ENCODE assay signal across 26 cellular contexts in the genomic region with DNA sequence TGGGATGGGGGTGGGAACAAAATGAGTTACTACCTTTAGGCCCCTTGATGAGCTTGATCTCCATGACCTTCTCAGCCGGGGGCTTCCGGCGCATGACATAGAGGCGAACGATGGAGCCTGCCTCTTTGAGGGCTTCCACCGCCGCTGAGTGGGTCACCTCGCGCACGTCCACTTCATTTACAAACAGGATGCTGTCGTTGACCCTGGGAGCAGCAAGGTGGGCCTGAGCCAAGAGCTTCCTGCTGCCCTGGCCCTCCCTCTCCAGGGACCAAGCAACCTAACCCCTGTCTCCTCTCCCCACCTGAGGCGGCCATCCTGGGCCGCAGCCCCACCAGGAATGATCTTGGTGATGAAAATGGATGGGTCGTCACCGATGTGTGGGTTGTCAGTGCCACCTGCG. TPM values are rescaled to one million over a fixed set of nuclear protein-coding genes. Genes with fewer than 3 reads are reported as not detected.
DNase-seq lines count a peak whose midpoint lies in the region; ATAC-seq and TF ChIP-seq lines count a peak whose summit lies in the region.
"Had no signal": no experiment of that assay in that cellular context is flagged by ENCODE, and none has a peak within 500 bp of the region (broad histone marks: within the 10 kb centered on the region; RNA-seq: fewer than 3 reads in every experiment).

No MANE protein-coding gene starts in this region.

- peaks cover 3 to 6% of the 10 kb centered on the region in 2 donors for H3K36me3 ChIP-seq in thyroid gland

- H3K9me3 Mint-ChIP-seq in activated naive CD4-positive, alpha-beta T cell treated with anti-CD3 and anti-CD28 coated beads, Interleukin-2, amount 50 U/mL, for 24 hours: no peaks in the 10 kb centered on the region
- no peaks in the 10 kb centered on the region for H3K9me3 Mint-ChIP-seq in activated naive CD4-positive, alpha-beta T cell treated with anti-CD3 and anti-CD28 coated beads, Interleukin-2, amount 10 ng/mL, durations not matched to agents 7 days and 5 days
- H3K9me3 Mint-ChIP-seq in activated B cell treated with CpG ODN at 0.5 μM for 24 hours (no peaks in the 10 kb centered on the region), glutamatergic neuron (ENCODE audit: unreplicated experiment) (peaks cover 17% of the 10 kb centered on the region)
- no peaks in the 10 kb centered on the region for H3K9me3 Mint-ChIP-seq in stimulated activated memory B cell treated with anti-CD40 and anti-IgM and Interleukin-4, amounts not matched to agents 10 μg/mL and 1 μg/mL and 100 μg/mL, for 72 hours
- H3K9me3 Mint-ChIP-seq: activated naive CD4-positive, alpha-beta T cell treated with anti-CD3 and anti-CD28 coated beads, Interleukin-2, amount 50 U/mL, for 72 hours; HFFc6; neural crest cell had no signal

- intact Hi-C loops in activated B cell treated with CpG ODN at 0.5 μM for 24 hours (cut with micrococcal nuclease): no loop called here
- intact Hi-C loops in thyroid gland (cut with DNase I): no loop called here

- peaks cover 0 to 8% of the 10 kb centered on the region in 2 donors for H3K4me1 ChIP-seq in thyroid gland

- no peak for TF ChIP-seq CTCF in activated B cell treated with CpG ODN at 0.5 μM for 24 hours (IDR thresholded peaks at IDR 0.05)
- TF ChIP-seq CTCF in glutamatergic neuron (IDR thresholded peaks at IDR 0.05; ENCODE audit: partially characterized antibody, unreplicated experiment): no peak
- no peak for TF ChIP-seq CTCF in thyroid gland (IDR thresholded peaks at IDR 0.05)

- peaks cover 36% of the 10 kb centered on the region for H3K4me1 Mint-ChIP-seq in activated naive CD4-positive, alpha-beta T cell treated with anti-CD3 and anti-CD28 coated beads, Interleukin-2, amount 50 U/mL, for 24 hours
- peaks cover 35% of the 10 kb centered on the region for H3K4me1 Mint-ChIP-seq in activated naive CD4-positive, alpha-beta T cell treated with anti-CD3 and anti-CD28 coated beads, Interleukin-2, amount 10 ng/mL, durations not matched to agents 7 days and 5 days
- H3K4me1 Mint-ChIP-seq in activated B cell treated with CpG ODN at 0.5 μM for 24 hours (peaks cover 30% of the 10 kb centered on the region), glutamatergic neuron (ENCODE audit: low read depth, unreplicated experiment) (peaks cover 34% of the 10 kb centered on the region)
- peaks cover 39% of the 10 kb centered on the region for H3K4me1 Mint-ChIP-seq in stimulated activated memory B cell treated with anti-CD40 and anti-IgM and Interleukin-4, amounts not matched to agents 10 μg/mL and 1 μg/mL and 100 μg/mL, for 72 hours

- H3K27ac ChIP-seq in thyroid gland: no peak overlapping the region
- H3K27ac ChIP-seq: body of pancreas, SJSA1, testis had no signal

- CTCF ChIA-PET in activated naive CD4-positive, alpha-beta T cell treated with anti-CD3 and anti-CD28 coated beads, Interleukin-2, amount 10 ng/mL, durations not matched to agents 7 days and 5 days (lab: Charles Lee): no interaction called here
- CTCF ChIA-PET in activated B cell treated with CpG ODN at 0.5 μM for 24 hours (lab: Charles Lee): no interaction called here

- TF ChIP-seq POLR2A in thyroid gland (IDR thresholded peaks at IDR 0.05): no peak

- H3K27me3 Mint-ChIP-seq in activated naive CD4-positive, alpha-beta T cell treated with anti-CD3 and anti-CD28 coated beads, Interleukin-2, amount 50 U/mL, for 24 hours: no peaks in the 10 kb centered on the region
- peaks cover 15% of the 10 kb centered on the region for H3K27me3 Mint-ChIP-seq in activated naive CD4-positive, alpha-beta T cell treated with anti-CD3 and anti-CD28 coated beads, Interleukin-2, amount 10 ng/mL, durations not matched to agents 7 days and 5 days
- H3K27me3 Mint-ChIP-seq in activated B cell treated with CpG ODN at 0.5 μM for 24 hours (no peaks in the 10 kb centered on the region), glutamatergic neuron (ENCODE audit: unreplicated experiment) (peaks cover 21% of the 10 kb centered on the region)
- H3K27me3 Mint-ChIP-seq in stimulated activated memory B cell treated with anti-CD40 and anti-IgM and Interleukin-4, amounts not matched to agents 10 μg/mL and 1 μg/mL and 100 μg/mL, for 72 hours: no peaks in the 10 kb centered on the region

- no peaks in the 10 kb centered on the region for H3K27me3 ChIP-seq in thyroid gland
- H3K27me3 ChIP-seq: body of pancreas, SJSA1, testis had no signal

- ATAC-seq in activated B cell treated with CpG ODN at 0.5 μM for 24 hours (ENCODE audit: low read depth) (no peak), HG02981 (IDR thresholded peaks at IDR 0.05; ENCODE audit: unreplicated experiment) (no peak)
- no peak for ATAC-seq in stimulated activated memory B cell treated with anti-CD40 and anti-IgM and Interleukin-4, amounts not matched to agents 10 μg/mL and 1 μg/mL and 100 μg/mL, for 72 hours
- ATAC-seq: activated naive CD4-positive, alpha-beta T cell treated with anti-CD3 and anti-CD28 coated beads, Interleukin-2, amount 50 U/mL, for 72 hours; body of pancreas; HepG2; Panc1 had no signal

- 89 to 96% methylated on average over 12 to 15 of the region's 16 CpGs for WGBS in thyroid gland, 2 donors

- no peak overlapping the region for H3K27ac Mint-ChIP-seq in activated naive CD4-positive, alpha-beta T cell treated with anti-CD3 and anti-CD28 coated beads, Interleukin-2, amount 50 U/mL, for 24 hours
- no peak overlapping the region for H3K27ac Mint-ChIP-seq in activated naive CD4-positive, alpha-beta T cell treated with anti-CD3 and anti-CD28 coated beads, Interleukin-2, amount 10 ng/mL, durations not matched to agents 7 days and 5 days
- H3K27ac Mint-ChIP-seq in activated B cell treated with CpG ODN at 0.5 μM for 24 hours: peak overlapping the region; percentile 94
- H3K27ac Mint-ChIP-seq in glutamatergic neuron (ENCODE audit: unreplicated experiment): peak overlapping the region; percentile 98
- H3K27ac Mint-ChIP-seq in stimulated activated memory B cell treated with anti-CD40 and anti-IgM and Interleukin-4, amounts not matched to agents 10 μg/mL and 1 μg/mL and 100 μg/mL, for 72 hours: peak overlapping the region; percentile 79

- no peak for DNase-seq in activated naive CD4-positive, alpha-beta T cell treated with anti-CD3 and anti-CD28 coated beads, Interleukin-2, amount 10 ng/mL, durations not matched to agents 7 days and 5 days
- DNase-seq in activated B cell treated with CpG ODN at 0.5 μM for 24 hours: no peak
- DNase-seq in glutamatergic neuron: no peak
- no peak for DNase-seq in thyroid gland
- DNase-seq in NCI-H2171 (lab: John Stamatoyannopoulos, UW): no peak
- DNase-seq: activated CD4-positive, CD25-positive, alpha-beta regulatory T cell treated with anti-CD3 and anti-CD28 coated beads, Interleukin-2, amount 50 U/mL, for 72 hours; body of pancreas; HFFc6; hippocampal formation; islet precursor cell; mammary epithelial cell; NCI-H146; NCI-H226; stimulated activated CD4-positive, alpha-beta T cell treated with anti-CD3 and anti-CD28 coated beads, Interleukin-4, amount 100 ng/mL, for 4 hours; T1000; testis had no signal

- no peak overlapping the region for H3K4me3 ChIP-seq in thyroid gland (replicated peaks in 1 of 3)
- H3K4me3 ChIP-seq: body of pancreas, coronary artery, SJSA1, smooth muscle cell, testis had no signal

- H3K9me3 ChIP-seq in thyroid gland: no peaks in the 10 kb centered on the region
- H3K9me3 ChIP-seq: body of pancreas, SJSA1, testis had no signal

- no peaks in the 10 kb centered on the region for H3K36me3 Mint-ChIP-seq in activated naive CD4-positive, alpha-beta T cell treated with anti-CD3 and anti-CD28 coated beads, Interleukin-2, amount 50 U/mL, for 24 hours
- H3K36me3 Mint-ChIP-seq in activated naive CD4-positive, alpha-beta T cell treated with anti-CD3 and anti-CD28 coated beads, Interleukin-2, amount 10 ng/mL, durations not matched to agents 7 days and 5 days: peaks cover 1% of the 10 kb centered on the region
- H3K36me3 Mint-ChIP-seq in activated B cell treated with CpG ODN at 0.5 μM for 24 hours (ENCODE audit: low read depth) (peaks cover 2% of the 10 kb centered on the region), glutamatergic neuron (ENCODE audit: unreplicated experiment) (no peaks in the 10 kb centered on the region)
- H3K36me3 Mint-ChIP-seq in stimulated activated memory B cell treated with anti-CD40 and anti-IgM and Interleukin-4, amounts not matched to agents 10 μg/mL and 1 μg/mL and 100 μg/mL, for 72 hours: no peaks in the 10 kb centered on the region
- H3K36me3 Mint-ChIP-seq: activated naive CD4-positive, alpha-beta T cell treated with anti-CD3 and anti-CD28 coated beads, Interleukin-2, amount 50 U/mL, for 72 hours had no signal

- H3K4me3 Mint-ChIP-seq in activated naive CD4-positive, alpha-beta T cell treated with anti-CD3 and anti-CD28 coated beads, Interleukin-2, amount 50 U/mL, for 24 hours: peak overlapping the region; percentile 52
- no peak overlapping the region for H3K4me3 Mint-ChIP-seq in activated naive CD4-positive, alpha-beta T cell treated with anti-CD3 and anti-CD28 coated beads, Interleukin-2, amount 10 ng/mL, durations not matched to agents 7 days and 5 days
- H3K4me3 Mint-ChIP-seq in activated B cell treated with CpG ODN at 0.5 μM for 24 hours (no peak overlapping the region), glutamatergic neuron (ENCODE audit: unreplicated experiment) (peak overlapping the region; percentile 85)
- H3K4me3 Mint-ChIP-seq in stimulated activated memory B cell treated with anti-CD40 and anti-IgM and Interleukin-4, amounts not matched to agents 10 μg/mL and 1 μg/mL and 100 μg/mL, for 72 hours: peak overlapping the region; percentile 54
- H3K4me3 Mint-ChIP-seq: HFFc6 had no signal

- POLR2A ChIA-PET in activated B cell treated with CpG ODN at 0.5 μM for 24 hours (lab: Charles Lee): interaction anchor here (1.7 kb wide), 1 partner anchor 16 kb away, joined by 10 read pairs; the partner anchor contains the start of genes ACADVL and DLG4

RNA-seq across cellular contexts. Expression of gene DLG4, which starts 16.2 kb away (rescaled TPM):
- 3.9 and 5.0 TPM in 2 replicates for total RNA-seq in activated B cell treated with CpG ODN at 0.5 μM for 24 hours
- total RNA-seq in glutamatergic neuron (ENCODE audit: unreplicated experiment): 157 TPM
- 10 to 100 TPM in 2 of 4 donors, 1 to 10 TPM in 2; 6.8 to 21.5 (median 12.4) TPM for total RNA-seq in thyroid gland

RNA-seq across cellular contexts. Expression of gene ACADVL, which starts 16.3 kb away (rescaled TPM):
- total RNA-seq in activated B cell treated with CpG ODN at 0.5 μM for 24 hours (438 and 469 TPM in 2 replicates), glutamatergic neuron (ENCODE audit: unreplicated experiment) (375 TPM), thyroid gland (1,000 to 10,000 TPM in 1 of 4 donors, 100 to 1,000 TPM in 3; 581 to 1,743 (median 795) TPM)

RNA-seq across cellular contexts. Expression of gene ASGR1, which starts 24.2 kb away (rescaled TPM):
- total RNA-seq in activated B cell treated with CpG ODN at 0.5 μM for 24 hours (not detected in 2 replicates), glutamatergic neuron (ENCODE audit: unreplicated experiment) (29.0 TPM), thyroid gland (1 to 10 TPM in 3 of 4 donors, not detected in 1; 3.0 to 6.5 (median 3.3) TPM)

RNA-seq across cellular contexts. Expression of gene DVL2, which starts 30.9 kb away (rescaled TPM):
- 56.1 and 64.6 TPM in 2 replicates for total RNA-seq in activated B cell treated with CpG ODN at 0.5 μM for 24 hours
- total RNA-seq in glutamatergic neuron (ENCODE audit: unreplicated experiment): 79.1 TPM
- 10 to 100 TPM; 45.3 to 68.6 (median 49.0) TPM for total RNA-seq in thyroid gland

RNA-seq across cellular contexts. Expression of gene PHF23, which starts 35.9 kb away (rescaled TPM):
- total RNA-seq in activated B cell treated with CpG ODN at 0.5 μM for 24 hours (45.5 and 46.6 TPM in 2 replicates), glutamatergic neuron (ENCODE audit: unreplicated experiment) (72.3 TPM), thyroid gland (10 to 100 TPM; 19.8 to 39.5 (median 35.8) TPM)

Comparison
In these comparisons a context has a peak if more than half of its experiments do, and no peak if none do; other contexts are left out.
1. H3K4me3 Mint-ChIP-seq: peak in activated naive CD4-positive, alpha-beta T cell treated with anti-CD3 and anti-CD28 coated beads, Interleukin-2, amount 50 U/mL, for 24 hours (single experiment), glutamatergic neuron (single experiment) and stimulated activated memory B cell treated with anti-CD40 and anti-IgM and Interleukin-4, amounts not matched to agents 10 μg/mL and 1 μg/mL and 100 μg/mL, for 72 hours (single experiment); none in activated naive CD4-positive, alpha-beta T cell treated with anti-CD3 and anti-CD28 coated beads, Interleukin-2, amount 10 ng/mL, durations not matched to agents 7 days and 5 days (single experiment) and activated B cell treated with CpG ODN at 0.5 μM for 24 hours (single experiment).
2. H3K27ac Mint-ChIP-seq: peak in activated B cell treated with CpG ODN at 0.5 μM for 24 hours (single experiment), glutamatergic neuron (single experiment) and stimulated activated memory B cell treated with anti-CD40 and anti-IgM and Interleukin-4, amounts not matched to agents 10 μg/mL and 1 μg/mL and 100 μg/mL, for 72 hours (single experiment); none in activated naive CD4-positive, alpha-beta T cell treated with anti-CD3 and anti-CD28 coated beads, Interleukin-2, amount 50 U/mL, for 24 hours (single experiment) and activated naive CD4-positive, alpha-beta T cell treated with anti-CD3 and anti-CD28 coated beads, Interleukin-2, amount 10 ng/mL, durations not matched to agents 7 days and 5 days (single experiment).